In genomic region chr1:26690157-26690556, GRCh38 we compare ENCODE assay signal across 2 cellular contexts.
TF ChIP-seq lines count a peak whose summit lies in the region.

No MANE protein-coding gene starts in this region.

TF ChIP-seq in K562, 482 proteins besides CTCF, POLR2A, EP300 and RAD21 (continues in another document):
- no peak for TF ChIP-seq CBFA2T2 (conservative IDR thresholded peaks at IDR 0.05)
- no peak for TF ChIP-seq FOXA3 (CRISPR knock-in tag; conservative IDR thresholded peaks at IDR 0.05 in 1 of 2, IDR thresholded peaks at IDR 0.05 in 1 of 2)
- no peak for TF ChIP-seq NR4A1 (CRISPR knock-in tag; IDR thresholded peaks at IDR 0.05)
- no peak for TF ChIP-seq NR4A1 (tag; IDR thresholded peaks at IDR 0.05)
- peak; percentile 41 for TF ChIP-seq SOX6 (IDR thresholded peaks at IDR 0.05)
- TF ChIP-seq CBX2 (IDR thresholded peaks at IDR 0.05; ENCODE audit: insufficient read depth, low read length, poor library complexity, severe bottlenecking), result no peak
- no peak for TF ChIP-seq ZNF282 (CRISPR knock-in tag; IDR thresholded peaks at IDR 0.05)
- TF ChIP-seq HMBOX1 (IDR thresholded peaks at IDR 0.05), result peak; percentile 23; the same call in 1 of the 2 replicates
- TF ChIP-seq NR2F6 (CRISPR knock-in tag; IDR thresholded peaks at IDR 0.05), result no peak
- TF ChIP-seq RREB1 (CRISPR knock-in tag; IDR thresholded peaks at IDR 0.05), result no peak
- no peak for TF ChIP-seq BRD4 (IDR thresholded peaks at IDR 0.05)
- no peak for TF ChIP-seq ZBED1 (IDR thresholded peaks at IDR 0.05)
- peak; percentile 39; the same call in 1 of the 2 replicates for TF ChIP-seq DPF2 (IDR thresholded peaks at IDR 0.05)
- no peak for TF ChIP-seq ID3 (CRISPR knock-in tag; IDR thresholded peaks at IDR 0.05)
- TF ChIP-seq ID3 (tag; IDR thresholded peaks at IDR 0.05), result 0 out of 2 replicates have a peak, but pooled peaks have one; percentile 35
- TF ChIP-seq ZNF24 (IDR thresholded peaks at IDR 0.05), result no peak
- TF ChIP-seq YBX1 (IDR thresholded peaks at IDR 0.05), result no peak
- no peak for TF ChIP-seq ARID3B (CRISPR knock-in tag; IDR thresholded peaks at IDR 0.05; ENCODE audit: borderline replicate concordance)
- TF ChIP-seq HMGN3 (IDR thresholded peaks at IDR 0.05; ENCODE audit: borderline replicate concordance, extremely low read depth, insufficient read length, low read depth, low read length), result no peak
- TF ChIP-seq SMARCB1 (IDR thresholded peaks at IDR 0.05; ENCODE audit: insufficient read length, low read depth), result peak; percentile 23
- no peak for TF ChIP-seq HOMEZ (CRISPR knock-in tag; IDR thresholded peaks at IDR 0.05)
- TF ChIP-seq FOXJ2 (tag; IDR thresholded peaks at IDR 0.05), result no peak

TF ChIP-seq in HepG2, 621 proteins besides CTCF, POLR2A, EP300 and RAD21:
- TF ChIP-seq ERF (CRISPR knock-in tag; IDR thresholded peaks at IDR 0.05) (no peak), ZFAT (CRISPR knock-in tag; conservative IDR thresholded peaks at IDR 0.05) (no peak), ZNF549 (CRISPR knock-in tag; IDR thresholded peaks at IDR 0.05) (no peak), RELA (CRISPR knock-in tag; IDR thresholded peaks at IDR 0.05) (no peak)
